In genomic region chr17:38869647-38870258, GRCh38 we compare ENCODE assay signal across 8 cellular contexts. TPM values are rescaled to one million over a fixed set of nuclear protein-coding genes. Genes with fewer than 3 reads are reported as not detected.
DNase-seq lines count a peak whose midpoint lies in the region; TF ChIP-seq lines count a peak whose summit lies in the region.

Gene LASP1 (plus strand): TSS chr17:38870058. CDS start chr17:38870190, 132 bp downstream.

- 0% methylated on average over 9 of the region's 65 CpGs for WGBS in SK-N-SH (ENCODE audit: low lambda C conversion rate)
- WGBS in suprapubic skin: 0% methylated on average over 32 of the region's 65 CpGs

- H4K20me1 ChIP-seq in MM.1S (ENCODE audit: insufficient read depth, low read length) (no peaks in the 10 kb centered on the region), SK-N-SH (ENCODE audit: insufficient read depth) (peaks cover 36% of the 10 kb centered on the region)

- TF ChIP-seq POLR2A in suprapubic skin (IDR thresholded peaks at IDR 0.05): peak; percentile 77 to 97

- peak within 1 kb of the TSS; percentile 98 for H3K4me3 Mint-ChIP-seq in activated naive CD4-positive, alpha-beta T cell treated with anti-CD3 and anti-CD28 coated beads, Interleukin-2, amount 10 ng/mL, durations not matched to agents 7 days and 5 days

- TF ChIP-seq EP300 in SK-N-SH (IDR thresholded peaks at IDR 0.05; ENCODE audit: borderline replicate concordance in 1 of 2, low read depth in 1 of 2, low read length in 1 of 2) (0 out of 4 replicates have a peak, but pooled peaks of 1 of the 2 experiments have one; percentile 2), suprapubic skin (IDR thresholded peaks at IDR 0.05) (no peak)

- H3K36me3 ChIP-seq in MM.1S (replicated peaks; ENCODE audit: insufficient read depth, low read length) (no peaks in the 10 kb centered on the region), SK-N-SH (replicated peaks in 1 of 2; ENCODE audit: control insufficient read depth in 1 of 2, insufficient read depth in 2 of 2, low read length in 1 of 2) (peaks cover 6 to 14% of the 10 kb centered on the region in 2 experiments), suprapubic skin (no peaks in the 10 kb centered on the region)

- peak within 1 kb of the TSS; percentile 81 for H3K9ac ChIP-seq in MM.1S (ENCODE audit: low read length)
- peak within 1 kb of the TSS; percentile 96 for H3K9ac ChIP-seq in SK-N-SH

- H3K27me3 ChIP-seq in MM.1S (replicated peaks; ENCODE audit: insufficient read depth, low read length) (no peaks in the 10 kb centered on the region), SK-N-SH (ENCODE audit: insufficient read depth) (no peaks in the 10 kb centered on the region), suprapubic skin (no peaks in the 10 kb centered on the region)

- H3K27ac ChIP-seq in MM.1S (ENCODE audit: low read length) (peak within 1 kb of the TSS; percentile 80), SK-N-SH (ENCODE audit: low read depth in 2 of 2, low read length in 1 of 2) (peak within 1 kb of the TSS; percentile 89 to 96), suprapubic skin (peak within 1 kb of the TSS; percentile 96)

- CTCF ChIA-PET in SK-N-SH (lab: Yijun Ruan, JAX): interaction anchor here (0.6 to 3.8 kb wide), 10 partner anchors 12 to 707 kb away, joined by 3 to 16 read pairs (median 3); no protein-coding TSS in a partner anchor
- CTCF ChIA-PET in activated naive CD4-positive, alpha-beta T cell treated with anti-CD3 and anti-CD28 coated beads, Interleukin-2, amount 10 ng/mL, durations not matched to agents 7 days and 5 days (lab: Charles Lee): interaction anchor here (0.9 to 5.4 kb wide), 9 partner anchors 13 to 283 kb away, joined by 3 to 35 read pairs (median 6); partner anchors contain the start of genes LASP1NB, PLXDC1 and RPL23

- H3K9me3 Mint-ChIP-seq in activated naive CD4-positive, alpha-beta T cell treated with anti-CD3 and anti-CD28 coated beads, Interleukin-2, amount 10 ng/mL, durations not matched to agents 7 days and 5 days: no peaks in the 10 kb centered on the region

- H3F3A ChIP-seq in MM.1S (ENCODE audit: insufficient read depth, low read length): peaks cover 38% of the 10 kb centered on the region
- H3F3A ChIP-seq in SK-N-SH (replicated peaks; ENCODE audit: insufficient read depth): peaks cover 24% of the 10 kb centered on the region

- H3K27ac Mint-ChIP-seq in activated naive CD4-positive, alpha-beta T cell treated with anti-CD3 and anti-CD28 coated beads, Interleukin-2, amount 10 ng/mL, durations not matched to agents 7 days and 5 days: peak within 1 kb of the TSS; percentile 99

- POLR2A ChIA-PET in SK-N-SH (lab: Yijun Ruan, JAX): interaction anchor here (0.5 to 3.8 kb wide), 15 partner anchors 13 to 330 kb away, joined by 3 to 41 read pairs (median 4); partner anchors contain the start of genes CWC25, LASP1NB, PIP4K2B and RPL19

- peak within 1 kb of the TSS; percentile 97 for H3K4me2 ChIP-seq in MM.1S (ENCODE audit: low read depth, low read length)
- peak within 1 kb of the TSS; percentile 95 for H3K4me2 ChIP-seq in SK-N-SH

- H2AFZ ChIP-seq in MM.1S (ENCODE audit: low read length) (peak within 1 kb of the TSS; percentile 95), SK-N-SH (ENCODE audit: low read depth) (peak within 1 kb of the TSS; percentile 88)

- H3K79me2 ChIP-seq in MM.1S (ENCODE audit: low read length): peaks cover 46% of the 10 kb centered on the region
- peaks cover 49% of the 10 kb centered on the region for H3K79me2 ChIP-seq in SK-N-SH (ENCODE audit: insufficient read depth)

- TF ChIP-seq CTCF in MM.1S (IDR thresholded peaks at IDR 0.05; ENCODE audit: low read length) (no peak), SK-N-SH (IDR thresholded peaks at IDR 0.05) (no peak), suprapubic skin (IDR thresholded peaks at IDR 0.05) (no peak)

- peaks cover 13% of the 10 kb centered on the region for H3K27me3 Mint-ChIP-seq in activated naive CD4-positive, alpha-beta T cell treated with anti-CD3 and anti-CD28 coated beads, Interleukin-2, amount 10 ng/mL, durations not matched to agents 7 days and 5 days

- peaks cover 55% of the 10 kb centered on the region for H3K4me1 Mint-ChIP-seq in activated naive CD4-positive, alpha-beta T cell treated with anti-CD3 and anti-CD28 coated beads, Interleukin-2, amount 10 ng/mL, durations not matched to agents 7 days and 5 days

- H3K4me3 ChIP-seq in MM.1S (ENCODE audit: low read length) (peak within 1 kb of the TSS; percentile 99), SK-N-SH (ENCODE audit: low read depth in 2 of 2, low read length in 1 of 2) (peak within 1 kb of the TSS; percentile 94 to 97), suprapubic skin (peak within 1 kb of the TSS; percentile 89)

- H3K36me3 Mint-ChIP-seq in activated naive CD4-positive, alpha-beta T cell treated with anti-CD3 and anti-CD28 coated beads, Interleukin-2, amount 10 ng/mL, durations not matched to agents 7 days and 5 days: peaks cover 22% of the 10 kb centered on the region

- H3K4me1 ChIP-seq in MM.1S (ENCODE audit: low read length) (peaks cover 11% of the 10 kb centered on the region), SK-N-SH (ENCODE audit: control insufficient read depth in 1 of 2, insufficient read depth in 2 of 2, low read depth in 1 of 2, low read length in 1 of 2) (peaks cover 22 to 36% of the 10 kb centered on the region in 2 experiments; a peak in 3 of 4 replicates), suprapubic skin (peaks cover 55% of the 10 kb centered on the region)

- H3K9me2 ChIP-seq in MM.1S (replicated peaks; ENCODE audit: insufficient read depth, low read length) (no peaks in the 10 kb centered on the region), SK-N-SH (no peaks in the 10 kb centered on the region)

- TF ChIP-seq RAD21 in SK-N-SH (IDR thresholded peaks at IDR 0.05; ENCODE audit: low read length): no peak

- peak; percentile 92 for DNase-seq in EH (ENCODE audit: low read depth)
- DNase-seq in GOT3 (lab: John Stamatoyannopoulos, UW): peak; percentile 82
- DNase-seq in MM.1S: peak; percentile 91
- DNase-seq in SK-N-SH: peak; percentile 96
- DNase-seq in activated naive CD4-positive, alpha-beta T cell treated with anti-CD3 and anti-CD28 coated beads, Interleukin-2, amount 10 ng/mL, durations not matched to agents 7 days and 5 days: peak; percentile 88
- peak; percentile 93 for DNase-seq in germinal center (ENCODE audit: low spot score)
- peak; percentile 87 for DNase-seq in occipital lobe (lab: John Stamatoyannopoulos, UW)
- DNase-seq in suprapubic skin (ENCODE audit: low spot score in 2 of 2): peak; percentile 90 to 93

- H3K9me3 ChIP-seq in MM.1S (replicated peaks; ENCODE audit: insufficient read depth, low read length) (no peaks in the 10 kb centered on the region), SK-N-SH (no peaks in the 10 kb centered on the region), suprapubic skin (no peaks in the 10 kb centered on the region)

TF ChIP-seq in SK-N-SH, 30 proteins besides CTCF, POLR2A, EP300 and RAD21 (continues in another document):
- TF ChIP-seq POLR2AphosphoS5 (IDR thresholded peaks at IDR 0.05; ENCODE audit: low read depth, low read length) (peak; percentile 98), SIN3A (IDR thresholded peaks at IDR 0.05; ENCODE audit: borderline replicate concordance, low read depth, low read length) (peak; percentile 92; the same call in 1 of the 2 replicates), TCF12 (IDR thresholded peaks at IDR 0.05) (no peak), MAX (IDR thresholded peaks at IDR 0.05; ENCODE audit: low read depth) (peak; percentile 64; the same call in 1 of the 2 replicates), TEAD4 (IDR thresholded peaks at IDR 0.05; ENCODE audit: borderline replicate concordance, insufficient read depth) (no peak), EZH2phosphoT487 (IDR thresholded peaks at IDR 0.05; ENCODE audit: borderline replicate concordance, low read depth) (no peak), SMC3 (IDR thresholded peaks at IDR 0.05; ENCODE audit: low read depth, low read length) (no peak), MXI1 (IDR thresholded peaks at IDR 0.05; ENCODE audit: low read depth, low read length) (0 out of 2 replicates have a peak, but pooled peaks have one; percentile 33), RCOR1 (IDR thresholded peaks at IDR 0.05; ENCODE audit: low read length) (no peak), CHD2 (IDR thresholded peaks at IDR 0.05; ENCODE audit: low read length, partially characterized antibody) (peak; percentile 30), USF1 (IDR thresholded peaks at IDR 0.05; ENCODE audit: borderline replicate concordance, low read depth) (no peak)

RNA-seq across cellular contexts. Expression of gene LASP1, which starts in this region (rescaled TPM):
- polyA plus RNA-seq in SK-N-SH (2012; rRNA removed): 79.7 and 102 TPM in 2 replicates
- polyA plus RNA-seq in SK-N-SH (2012; cell fraction: cytosol; rRNA removed): 59.0 and 70.3 TPM in 2 replicates
- 88.9 and 142 TPM in 2 replicates for polyA plus RNA-seq in SK-N-SH (2012; cell fraction: nucleus; rRNA removed)
- 49.4 TPM for total RNA-seq in occipital lobe
- 100 to 1,000 TPM in 2 of 4 donors, 10 to 100 TPM in 2; 83.1 to 124 (median 99.6) TPM for total RNA-seq in suprapubic skin

Comparison
In these comparisons a context has a peak if more than half of its experiments do, and no peak if none do; other contexts are left out.
1. Peak in every context shown above with its lines: DNase-seq, H3K4me3 ChIP-seq and H3K27ac ChIP-seq.